1 cellular context compared by ENCODE assay signal in genomic region chr10:91409069-91409868, GRCh38.
TF ChIP-seq lines count a peak whose summit lies in the region.

No MANE protein-coding gene starts in this region.

TF ChIP-seq in HepG2, 621 proteins besides CTCF, POLR2A, EP300 and RAD21 (continued from another document and continues in another):
- TF ChIP-seq, protein P1, sequence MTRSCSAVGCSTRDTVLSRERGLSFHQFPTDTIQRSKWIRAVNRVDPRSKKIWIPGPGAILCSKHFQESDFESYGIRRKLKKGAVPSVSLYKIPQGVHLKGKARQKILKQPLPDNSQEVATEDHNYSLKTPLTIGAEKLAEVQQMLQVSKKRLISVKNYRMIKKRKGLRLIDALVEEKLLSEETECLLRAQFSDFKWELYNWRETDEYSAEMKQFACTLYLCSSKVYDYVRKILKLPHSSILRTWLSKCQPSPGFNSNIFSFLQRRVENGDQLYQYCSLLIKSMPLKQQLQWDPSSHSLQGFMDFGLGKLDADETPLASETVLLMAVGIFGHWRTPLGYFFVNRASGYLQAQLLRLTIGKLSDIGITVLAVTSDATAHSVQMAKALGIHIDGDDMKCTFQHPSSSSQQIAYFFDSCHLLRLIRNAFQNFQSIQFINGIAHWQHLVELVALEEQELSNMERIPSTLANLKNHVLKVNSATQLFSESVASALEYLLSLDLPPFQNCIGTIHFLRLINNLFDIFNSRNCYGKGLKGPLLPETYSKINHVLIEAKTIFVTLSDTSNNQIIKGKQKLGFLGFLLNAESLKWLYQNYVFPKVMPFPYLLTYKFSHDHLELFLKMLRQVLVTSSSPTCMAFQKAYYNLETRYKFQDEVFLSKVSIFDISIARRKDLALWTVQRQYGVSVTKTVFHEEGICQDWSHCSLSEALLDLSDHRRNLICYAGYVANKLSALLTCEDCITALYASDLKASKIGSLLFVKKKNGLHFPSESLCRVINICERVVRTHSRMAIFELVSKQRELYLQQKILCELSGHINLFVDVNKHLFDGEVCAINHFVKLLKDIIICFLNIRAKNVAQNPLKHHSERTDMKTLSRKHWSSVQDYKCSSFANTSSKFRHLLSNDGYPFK (CRISPR knock-in tag; IDR thresholded peaks at IDR 0.05; ENCODE audit: borderline replicate concordance) = peak; percentile 75; the same call in 1 of the 2 replicates
- TF ChIP-seq, protein P2, sequence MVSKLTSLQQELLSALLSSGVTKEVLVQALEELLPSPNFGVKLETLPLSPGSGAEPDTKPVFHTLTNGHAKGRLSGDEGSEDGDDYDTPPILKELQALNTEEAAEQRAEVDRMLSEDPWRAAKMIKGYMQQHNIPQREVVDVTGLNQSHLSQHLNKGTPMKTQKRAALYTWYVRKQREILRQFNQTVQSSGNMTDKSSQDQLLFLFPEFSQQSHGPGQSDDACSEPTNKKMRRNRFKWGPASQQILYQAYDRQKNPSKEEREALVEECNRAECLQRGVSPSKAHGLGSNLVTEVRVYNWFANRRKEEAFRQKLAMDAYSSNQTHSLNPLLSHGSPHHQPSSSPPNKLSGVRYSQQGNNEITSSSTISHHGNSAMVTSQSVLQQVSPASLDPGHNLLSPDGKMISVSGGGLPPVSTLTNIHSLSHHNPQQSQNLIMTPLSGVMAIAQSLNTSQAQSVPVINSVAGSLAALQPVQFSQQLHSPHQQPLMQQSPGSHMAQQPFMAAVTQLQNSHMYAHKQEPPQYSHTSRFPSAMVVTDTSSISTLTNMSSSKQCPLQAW (CRISPR knock-in tag; IDR thresholded peaks at IDR 0.05) = no peak
- TF ChIP-seq, protein P3, sequence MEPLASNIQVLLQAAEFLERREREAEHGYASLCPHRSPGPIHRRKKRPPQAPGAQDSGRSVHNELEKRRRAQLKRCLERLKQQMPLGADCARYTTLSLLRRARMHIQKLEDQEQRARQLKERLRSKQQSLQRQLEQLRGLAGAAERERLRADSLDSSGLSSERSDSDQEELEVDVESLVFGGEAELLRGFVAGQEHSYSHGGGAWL (CRISPR knock-in tag; IDR thresholded peaks at IDR 0.05) = no peak
- TF ChIP-seq ZXDC (CRISPR knock-in tag; IDR thresholded peaks at IDR 0.05) (0 out of 2 replicates have a peak, but pooled peaks have one; percentile 54), BRF2 (CRISPR knock-in tag; IDR thresholded peaks at IDR 0.05) (no peak), ARNT2 (CRISPR knock-in tag; IDR thresholded peaks at IDR 0.05; ENCODE audit: low read depth) (no peak; the same call in 1 of the 2 replicates), PCBP1 (IDR thresholded peaks at IDR 0.05; ENCODE audit: borderline replicate concordance, low read depth, low read length) (peak; percentile 85; the same call in 1 of the 2 replicates), ZNF687 (CRISPR knock-in tag; IDR thresholded peaks at IDR 0.05) (no peak), POLR2AphosphoS2 (IDR thresholded peaks at IDR 0.05; ENCODE audit: low read depth, low read length) (no peak), HNRNPLL (IDR thresholded peaks at IDR 0.05; ENCODE audit: low read depth, low read length, poor library complexity, severe bottlenecking) (peak; percentile 78), ZNF441 (CRISPR knock-in tag; IDR thresholded peaks at IDR 0.05; ENCODE audit: borderline replicate concordance) (peak; percentile 32), KLF6 (CRISPR knock-in tag; IDR thresholded peaks at IDR 0.05) (no peak), NRL (CRISPR knock-in tag; IDR thresholded peaks at IDR 0.05; ENCODE audit: borderline replicate concordance) (no peak), HMGXB4 (CRISPR knock-in tag; IDR thresholded peaks at IDR 0.05; ENCODE audit: borderline replicate concordance in 1 of 2, low read depth in 1 of 2) (0 out of 4 replicates have a peak, but pooled peaks of 1 of the 2 experiments have one; percentile 9), ZNF572 (CRISPR knock-in tag; IDR thresholded peaks at IDR 0.05) (no peak), MAFF (IDR thresholded peaks at IDR 0.05; ENCODE audit: low read depth, low read length) (no peak), HMGA1 (CRISPR knock-in tag; conservative IDR thresholded peaks at IDR 0.05) (no peak), MEIS1 (CRISPR knock-in tag; IDR thresholded peaks at IDR 0.05; ENCODE audit: borderline replicate concordance) (0 out of 2 replicates have a peak, but pooled peaks have one; percentile 14), ZSCAN12 (CRISPR knock-in tag; IDR thresholded peaks at IDR 0.05) (peak; percentile 66; the same call in 1 of the 2 replicates), RCOR2 (CRISPR knock-in tag; IDR thresholded peaks at IDR 0.05) (no peak), ZNF746 (CRISPR knock-in tag; IDR thresholded peaks at IDR 0.05) (peak; percentile 47; the same call in 1 of the 2 replicates), U2AF2 (IDR thresholded peaks at IDR 0.05; ENCODE audit: low read depth, low read length) (0 out of 2 replicates have a peak, but pooled peaks have one; percentile 34), ZNF629 (CRISPR knock-in tag; conservative IDR thresholded peaks at IDR 0.05) (no peak), STAG1 (CRISPR knock-in tag; IDR thresholded peaks at IDR 0.05) (0 out of 2 replicates have a peak, but pooled peaks have one; percentile 9), NR2F1 (CRISPR knock-in tag; IDR thresholded peaks at IDR 0.05) (no peak)
- TF ChIP-seq, protein P4, sequence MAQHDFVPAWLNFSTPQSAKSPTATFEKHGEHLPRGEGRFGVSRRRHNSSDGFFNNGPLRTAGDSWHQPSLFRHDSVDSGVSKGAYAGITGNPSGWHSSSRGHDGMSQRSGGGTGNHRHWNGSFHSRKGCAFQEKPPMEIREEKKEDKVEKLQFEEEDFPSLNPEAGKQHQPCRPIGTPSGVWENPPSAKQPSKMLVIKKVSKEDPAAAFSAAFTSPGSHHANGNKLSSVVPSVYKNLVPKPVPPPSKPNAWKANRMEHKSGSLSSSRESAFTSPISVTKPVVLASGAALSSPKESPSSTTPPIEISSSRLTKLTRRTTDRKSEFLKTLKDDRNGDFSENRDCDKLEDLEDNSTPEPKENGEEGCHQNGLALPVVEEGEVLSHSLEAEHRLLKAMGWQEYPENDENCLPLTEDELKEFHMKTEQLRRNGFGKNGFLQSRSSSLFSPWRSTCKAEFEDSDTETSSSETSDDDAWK (CRISPR knock-in tag; IDR thresholded peaks at IDR 0.05) = no peak
- TF ChIP-seq, protein P5, sequence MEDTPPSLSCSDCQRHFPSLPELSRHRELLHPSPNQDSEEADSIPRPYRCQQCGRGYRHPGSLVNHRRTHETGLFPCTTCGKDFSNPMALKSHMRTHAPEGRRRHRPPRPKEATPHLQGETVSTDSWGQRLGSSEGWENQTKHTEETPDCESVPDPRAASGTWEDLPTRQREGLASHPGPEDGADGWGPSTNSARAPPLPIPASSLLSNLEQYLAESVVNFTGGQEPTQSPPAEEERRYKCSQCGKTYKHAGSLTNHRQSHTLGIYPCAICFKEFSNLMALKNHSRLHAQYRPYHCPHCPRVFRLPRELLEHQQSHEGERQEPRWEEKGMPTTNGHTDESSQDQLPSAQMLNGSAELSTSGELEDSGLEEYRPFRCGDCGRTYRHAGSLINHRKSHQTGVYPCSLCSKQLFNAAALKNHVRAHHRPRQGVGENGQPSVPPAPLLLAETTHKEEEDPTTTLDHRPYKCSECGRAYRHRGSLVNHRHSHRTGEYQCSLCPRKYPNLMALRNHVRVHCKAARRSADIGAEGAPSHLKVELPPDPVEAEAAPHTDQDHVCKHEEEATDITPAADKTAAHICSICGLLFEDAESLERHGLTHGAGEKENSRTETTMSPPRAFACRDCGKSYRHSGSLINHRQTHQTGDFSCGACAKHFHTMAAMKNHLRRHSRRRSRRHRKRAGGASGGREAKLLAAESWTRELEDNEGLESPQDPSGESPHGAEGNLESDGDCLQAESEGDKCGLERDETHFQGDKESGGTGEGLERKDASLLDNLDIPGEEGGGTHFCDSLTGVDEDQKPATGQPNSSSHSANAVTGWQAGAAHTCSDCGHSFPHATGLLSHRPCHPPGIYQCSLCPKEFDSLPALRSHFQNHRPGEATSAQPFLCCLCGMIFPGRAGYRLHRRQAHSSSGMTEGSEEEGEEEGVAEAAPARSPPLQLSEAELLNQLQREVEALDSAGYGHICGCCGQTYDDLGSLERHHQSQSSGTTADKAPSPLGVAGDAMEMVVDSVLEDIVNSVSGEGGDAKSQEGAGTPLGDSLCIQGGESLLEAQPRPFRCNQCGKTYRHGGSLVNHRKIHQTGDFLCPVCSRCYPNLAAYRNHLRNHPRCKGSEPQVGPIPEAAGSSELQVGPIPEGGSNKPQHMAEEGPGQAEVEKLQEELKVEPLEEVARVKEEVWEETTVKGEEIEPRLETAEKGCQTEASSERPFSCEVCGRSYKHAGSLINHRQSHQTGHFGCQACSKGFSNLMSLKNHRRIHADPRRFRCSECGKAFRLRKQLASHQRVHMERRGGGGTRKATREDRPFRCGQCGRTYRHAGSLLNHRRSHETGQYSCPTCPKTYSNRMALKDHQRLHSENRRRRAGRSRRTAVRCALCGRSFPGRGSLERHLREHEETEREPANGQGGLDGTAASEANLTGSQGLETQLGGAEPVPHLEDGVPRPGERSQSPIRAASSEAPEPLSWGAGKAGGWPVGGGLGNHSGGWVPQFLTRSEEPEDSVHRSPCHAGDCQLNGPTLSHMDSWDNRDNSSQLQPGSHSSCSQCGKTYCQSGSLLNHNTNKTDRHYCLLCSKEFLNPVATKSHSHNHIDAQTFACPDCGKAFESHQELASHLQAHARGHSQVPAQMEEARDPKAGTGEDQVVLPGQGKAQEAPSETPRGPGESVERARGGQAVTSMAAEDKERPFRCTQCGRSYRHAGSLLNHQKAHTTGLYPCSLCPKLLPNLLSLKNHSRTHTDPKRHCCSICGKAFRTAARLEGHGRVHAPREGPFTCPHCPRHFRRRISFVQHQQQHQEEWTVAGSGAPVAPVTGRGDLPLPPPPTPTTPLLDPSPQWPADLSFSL (CRISPR knock-in tag; IDR thresholded peaks at IDR 0.05) = no peak
